Comparison of ENCODE assay signal across 8 cellular contexts in genomic region chr16:15650019-15650697, GRCh38. TPM values are rescaled to one million over a fixed set of nuclear protein-coding genes. Genes with fewer than 3 reads are reported as not detected.
A peak's percentile ranks its signal among the peaks of the same experiment; 100 is the strongest.
DNase-seq lines count a peak whose midpoint lies in the region; ATAC-seq and TF ChIP-seq lines count a peak whose summit lies in the region.

Gene NDE1, plus strand, starts transcription at chr16:15650245. Its CDS starts 14,534 bp downstream, at chr16:15664779.

- H3K4me3 Mint-ChIP-seq in chondrocyte (ENCODE audit: unreplicated experiment), result peak within 1 kb of the TSS; percentile 99

- peak; percentile 61 for DNase-seq in AG09319 (ENCODE audit: extremely low read depth, low read depth)
- peak; percentile 89 for DNase-seq in NCI-H460 (ENCODE audit: extremely low read depth, low read depth)
- DNase-seq in activated CD4-positive, alpha-beta T cell treated with anti-CD3 and anti-CD28 coated beads for 24 hours (ENCODE audit: low read depth in 2 of 2), result peak; percentile 75 to 80
- DNase-seq in chondrocyte (ENCODE audit: low spot score), result peak; percentile 97
- DNase-seq in kidney glomerular epithelial cell (lab: John Stamatoyannopoulos, UW), result peak; percentile 80
- peak; percentile 93 for DNase-seq in stimulated activated CD4-positive, alpha-beta T cell treated with anti-CD3 and anti-CD28 coated beads, Interleukin-15, amount 100 ng/mL, for 24 hours

- peak; percentile 81 for ATAC-seq in GM18909 (IDR thresholded peaks at IDR 0.05; ENCODE audit: poor library complexity, unreplicated experiment)
- peak; percentile 74 for ATAC-seq in HG03139 (IDR thresholded peaks at IDR 0.05; ENCODE audit: unreplicated experiment)

- no peaks in the 10 kb centered on the region for H3K27me3 Mint-ChIP-seq in chondrocyte (ENCODE audit: low read depth)

- TF ChIP-seq CTCF in AG09319 (IDR thresholded peaks at IDR 0.05; ENCODE audit: low read depth, low read length) (no peak), chondrocyte (IDR thresholded peaks at IDR 0.05) (peak; percentile 15)

- no peaks in the 10 kb centered on the region for H3K9me3 Mint-ChIP-seq in chondrocyte (ENCODE audit: low read depth)

- peaks cover 31% of the 10 kb centered on the region for H3K4me1 Mint-ChIP-seq in chondrocyte (ENCODE audit: low read depth)

- H3K27ac Mint-ChIP-seq in chondrocyte (ENCODE audit: unreplicated experiment), result peak within 1 kb of the TSS; percentile 97

- peaks cover 1% of the 10 kb centered on the region for H3K36me3 Mint-ChIP-seq in chondrocyte (ENCODE audit: low read depth)

RNA-seq across cellular contexts. Expression of gene NDE1, which starts in this region (rescaled TPM):
- 96.7 and 103 TPM in 2 replicates for total RNA-seq in NCI-H460 (2014; rRNA removed; shearing (Covaris generic))
- polyA plus RNA-seq in NCI-H460 (2014; cell fraction: nucleus; rRNA removed), result 39.1 and 42.8 TPM in 2 replicates
- total RNA-seq in chondrocyte, result 29.3 to 32.9 TPM (median 32.3 TPM) in 3 replicates

Comparison
In these comparisons a context has a peak if more than half of its experiments do, and no peak if none do; other contexts are left out.
1. Peak in every context shown above with its lines: DNase-seq and ATAC-seq.